16 cellular contexts compared by ENCODE assay signal in genomic region chr11:129447654-129448239, GRCh38.
DNase-seq lines count a peak whose midpoint lies in the region; ATAC-seq and TF ChIP-seq lines count a peak whose summit lies in the region.
"Had no signal": no experiment of that assay in that cellular context is flagged by ENCODE, and none has a peak within 500 bp of the region (broad histone marks: within the 10 kb centered on the region; RNA-seq: fewer than 3 reads in every experiment).

No MANE protein-coding gene starts in this region.

- peaks cover 2% of the 10 kb centered on the region for H3K9me3 Mint-ChIP-seq in activated CD4-positive, alpha-beta T cell treated with anti-CD3 and anti-CD28 coated beads for 36 hours (ENCODE audit: low read depth)
- H3K9me3 Mint-ChIP-seq in stimulated activated naive CD8-positive, alpha-beta T cell treated with anti-CD3 and anti-CD28 coated beads, Interleukin-15, amount 100 ng/mL, for 72 hours: peaks cover 0 to 7% of the 10 kb centered on the region in 2 donors
- H3K9me3 Mint-ChIP-seq in endothelial cell (ENCODE audit: unreplicated experiment): peaks cover 5% of the 10 kb centered on the region

- no peak for DNase-seq in activated CD4-positive, alpha-beta T cell treated with anti-CD3 and anti-CD28 coated beads for 36 hours
- no peak for DNase-seq in activated CD4-positive, alpha-beta T cell treated with anti-CD3 and anti-CD28 coated beads for 1 hour
- DNase-seq in stimulated activated naive CD8-positive, alpha-beta T cell treated with anti-CD3 and anti-CD28 coated beads, Interleukin-15, amount 100 ng/mL, for 72 hours: no peak
- DNase-seq in stimulated activated naive CD8-positive, alpha-beta T cell treated with anti-CD3 and anti-CD28 coated beads, Interleukin-15, Interleukin-2, amounts not matched to agents 100 U/mL and 50 U/mL, for 24 hours: no peak
- DNase-seq in endothelial cell (ENCODE audit: low spot score) (no peak), mesendoderm (no peak), left lobe of liver (ENCODE audit: low spot score) (no peak)
- DNase-seq: ACHN; CD4-positive, CD25-positive, alpha-beta regulatory T cell; DMS53; GF-D8; GM23248 had no signal

- peaks cover 18% of the 10 kb centered on the region for H3K4me1 Mint-ChIP-seq in activated CD4-positive, alpha-beta T cell treated with anti-CD3 and anti-CD28 coated beads for 36 hours
- peaks cover 8% of the 10 kb centered on the region for H3K4me1 Mint-ChIP-seq in stimulated activated naive CD8-positive, alpha-beta T cell treated with anti-CD3 and anti-CD28 coated beads, Interleukin-15, amount 100 ng/mL, for 72 hours
- H3K4me1 Mint-ChIP-seq in endothelial cell (ENCODE audit: unreplicated experiment): peaks cover 27% of the 10 kb centered on the region

- CTCF ChIA-PET in activated CD4-positive, alpha-beta T cell treated with anti-CD3 and anti-CD28 coated beads for 36 hours (lab: Charles Lee): interaction anchor here (0.8 kb wide), 1 partner anchor 30 kb away, joined by 3 read pairs; no protein-coding TSS in a partner anchor

- no peak overlapping the region for H2BK5ac ChIP-seq in mesendoderm (ENCODE audit: low read length)

- no peaks in the 10 kb centered on the region for H3K79me2 ChIP-seq in mesendoderm (ENCODE audit: control insufficient read depth, insufficient read depth, low read length)

- no peak overlapping the region for H3K4ac ChIP-seq in mesendoderm (ENCODE audit: low read depth, low read length)

- H3K23ac ChIP-seq in mesendoderm (ENCODE audit: low read length): no peak overlapping the region

- peaks cover 3% of the 10 kb centered on the region for H3K27me3 Mint-ChIP-seq in activated CD4-positive, alpha-beta T cell treated with anti-CD3 and anti-CD28 coated beads for 36 hours
- no peaks in the 10 kb centered on the region for H3K27me3 Mint-ChIP-seq in stimulated activated naive CD8-positive, alpha-beta T cell treated with anti-CD3 and anti-CD28 coated beads, Interleukin-15, amount 100 ng/mL, for 72 hours
- no peaks in the 10 kb centered on the region for H3K27me3 Mint-ChIP-seq in endothelial cell (ENCODE audit: unreplicated experiment)
- H3K27me3 Mint-ChIP-seq: CD4-positive, CD25-positive, alpha-beta regulatory T cell had no signal

- H4K5ac ChIP-seq in mesendoderm (ENCODE audit: low read length): no peak overlapping the region

- WGBS in mesendoderm (ENCODE audit: extremely low coverage, insufficient coverage, low lambda C conversion rate): no CpG with 5 or more reads among the region's 7 CpGs

- no peak overlapping the region for H2BK120ac ChIP-seq in mesendoderm (ENCODE audit: low read depth, low read length)

- H3K79me1 ChIP-seq in mesendoderm (ENCODE audit: low read length): no peaks in the 10 kb centered on the region

- no peak overlapping the region for H3K4me3 ChIP-seq in mesendoderm (ENCODE audit: low read length)
- H3K4me3 ChIP-seq: BLaER1 treated with 17β-estradiol and CSF1 and Interleukin-3, amounts not matched to agents 10 nM and 100 nM; GM23248 had no signal

- peak; percentile 87 for ATAC-seq in activated CD4-positive, alpha-beta T cell treated with anti-CD3 and anti-CD28 coated beads for 36 hours
- ATAC-seq in stimulated activated naive CD8-positive, alpha-beta T cell treated with anti-CD3 and anti-CD28 coated beads, Interleukin-15, amount 100 ng/mL, for 72 hours: peak; percentile 72
- no peak for ATAC-seq in stimulated activated naive CD8-positive, alpha-beta T cell treated with anti-CD3 and anti-CD28 coated beads, Interleukin-15, Interleukin-2, amounts not matched to agents 100 U/mL and 50 U/mL, for 24 hours
- no peak for ATAC-seq in HG03280 (IDR thresholded peaks at IDR 0.05; ENCODE audit: unreplicated experiment)
- no peak for ATAC-seq in left lobe of liver
- ATAC-seq: HCT116 had no signal

- H3K56ac ChIP-seq in mesendoderm (ENCODE audit: low read length): no peak overlapping the region

- no peaks in the 10 kb centered on the region for H3K27me3 ChIP-seq in mesendoderm (ENCODE audit: insufficient read depth, low read length, poor library complexity)
- H3K27me3 ChIP-seq: BLaER1 treated with 17β-estradiol and CSF1 and Interleukin-3, amounts not matched to agents 10 nM and 100 nM had no signal

- H3K9ac ChIP-seq in mesendoderm (ENCODE audit: low read length): no peak overlapping the region
- H3K9ac ChIP-seq: BLaER1 treated with 17β-estradiol and CSF1 and Interleukin-3, amounts not matched to agents 10 nM and 100 nM; GM23248 had no signal

- H4K8ac ChIP-seq in mesendoderm (ENCODE audit: low read depth, low read length): no peak overlapping the region

- POLR2A ChIA-PET in activated CD4-positive, alpha-beta T cell treated with anti-CD3 and anti-CD28 coated beads for 36 hours (lab: Charles Lee): no interaction called here

- H2AK5ac ChIP-seq in mesendoderm (ENCODE audit: low read length): no peak overlapping the region

- intact Hi-C loops in activated CD4-positive, alpha-beta T cell treated with anti-CD3 and anti-CD28 coated beads for 36 hours (cut with DNase I, micrococcal nuclease): loop anchor here in 1 of 2 experiments (2.0 kb wide), 1 partner anchor 71 kb away; no protein-coding TSS in a partner anchor

- H3K4me3 Mint-ChIP-seq in activated CD4-positive, alpha-beta T cell treated with anti-CD3 and anti-CD28 coated beads for 36 hours: no peak overlapping the region
- H3K4me3 Mint-ChIP-seq in stimulated activated naive CD8-positive, alpha-beta T cell treated with anti-CD3 and anti-CD28 coated beads, Interleukin-15, amount 100 ng/mL, for 72 hours: no peak overlapping the region
- H3K4me3 Mint-ChIP-seq in endothelial cell (ENCODE audit: unreplicated experiment): peak overlapping the region; percentile 9
- H3K4me3 Mint-ChIP-seq: CD4-positive, CD25-positive, alpha-beta regulatory T cell had no signal

- TF ChIP-seq CTCF in endothelial cell (IDR thresholded peaks at IDR 0.05; ENCODE audit: unreplicated experiment): no peak

- H3K36me3 Mint-ChIP-seq in activated CD4-positive, alpha-beta T cell treated with anti-CD3 and anti-CD28 coated beads for 36 hours (ENCODE audit: low read depth): no peaks in the 10 kb centered on the region
- H3K36me3 Mint-ChIP-seq in endothelial cell (ENCODE audit: low read depth, unreplicated experiment): no peaks in the 10 kb centered on the region
- H3K36me3 Mint-ChIP-seq: CD4-positive, CD25-positive, alpha-beta regulatory T cell had no signal

- no peaks in the 10 kb centered on the region for H3K36me3 ChIP-seq in mesendoderm (ENCODE audit: control insufficient read depth, insufficient read depth, low read length)
- H3K36me3 ChIP-seq: BLaER1 treated with 17β-estradiol and CSF1 and Interleukin-3, amounts not matched to agents 10 nM and 100 nM had no signal

- no peaks in the 10 kb centered on the region for H3K4me1 ChIP-seq in mesendoderm (ENCODE audit: control insufficient read depth, low read depth, low read length)

- no peak overlapping the region for H2BK15ac ChIP-seq in mesendoderm (replicated peaks; ENCODE audit: low read depth)

- no peak overlapping the region for H3K4me2 ChIP-seq in mesendoderm (ENCODE audit: low read length)
- H3K4me2 ChIP-seq: BLaER1 treated with 17β-estradiol and CSF1 and Interleukin-3, amounts not matched to agents 10 nM and 100 nM had no signal

- H3K27ac Mint-ChIP-seq in activated CD4-positive, alpha-beta T cell treated with anti-CD3 and anti-CD28 coated beads for 36 hours: peak overlapping the region; percentile 35
- peak overlapping the region in 1 of 2 donors; percentile 64 for H3K27ac Mint-ChIP-seq in stimulated activated naive CD8-positive, alpha-beta T cell treated with anti-CD3 and anti-CD28 coated beads, Interleukin-15, amount 100 ng/mL, for 72 hours
- no peak overlapping the region for H3K27ac Mint-ChIP-seq in endothelial cell (ENCODE audit: unreplicated experiment)
- H3K27ac Mint-ChIP-seq: CD4-positive, CD25-positive, alpha-beta regulatory T cell had no signal

- H3K27ac ChIP-seq in mesendoderm (ENCODE audit: low read depth, low read length): no peak overlapping the region
- H3K27ac ChIP-seq: BLaER1 treated with 17β-estradiol and CSF1 and Interleukin-3, amounts not matched to agents 10 nM and 100 nM; GM23248; HL-60 had no signal

- H3K18ac ChIP-seq in mesendoderm (ENCODE audit: low read length): no peak overlapping the region

Comparison
In these comparisons a context has a peak if more than half of its experiments do, and no peak if none do; other contexts are left out.
1. ATAC-seq: peak in activated CD4-positive, alpha-beta T cell treated with anti-CD3 and anti-CD28 coated beads for 36 hours (single experiment) and stimulated activated naive CD8-positive, alpha-beta T cell treated with anti-CD3 and anti-CD28 coated beads, Interleukin-15, amount 100 ng/mL, for 72 hours (single experiment); none in stimulated activated naive CD8-positive, alpha-beta T cell treated with anti-CD3 and anti-CD28 coated beads, Interleukin-15, Interleukin-2, amounts not matched to agents 100 U/mL and 50 U/mL, for 24 hours (single experiment), HG03280 (single experiment) and left lobe of liver (single experiment).